8 cellular contexts compared by ENCODE assay signal in the genomic region with DNA sequence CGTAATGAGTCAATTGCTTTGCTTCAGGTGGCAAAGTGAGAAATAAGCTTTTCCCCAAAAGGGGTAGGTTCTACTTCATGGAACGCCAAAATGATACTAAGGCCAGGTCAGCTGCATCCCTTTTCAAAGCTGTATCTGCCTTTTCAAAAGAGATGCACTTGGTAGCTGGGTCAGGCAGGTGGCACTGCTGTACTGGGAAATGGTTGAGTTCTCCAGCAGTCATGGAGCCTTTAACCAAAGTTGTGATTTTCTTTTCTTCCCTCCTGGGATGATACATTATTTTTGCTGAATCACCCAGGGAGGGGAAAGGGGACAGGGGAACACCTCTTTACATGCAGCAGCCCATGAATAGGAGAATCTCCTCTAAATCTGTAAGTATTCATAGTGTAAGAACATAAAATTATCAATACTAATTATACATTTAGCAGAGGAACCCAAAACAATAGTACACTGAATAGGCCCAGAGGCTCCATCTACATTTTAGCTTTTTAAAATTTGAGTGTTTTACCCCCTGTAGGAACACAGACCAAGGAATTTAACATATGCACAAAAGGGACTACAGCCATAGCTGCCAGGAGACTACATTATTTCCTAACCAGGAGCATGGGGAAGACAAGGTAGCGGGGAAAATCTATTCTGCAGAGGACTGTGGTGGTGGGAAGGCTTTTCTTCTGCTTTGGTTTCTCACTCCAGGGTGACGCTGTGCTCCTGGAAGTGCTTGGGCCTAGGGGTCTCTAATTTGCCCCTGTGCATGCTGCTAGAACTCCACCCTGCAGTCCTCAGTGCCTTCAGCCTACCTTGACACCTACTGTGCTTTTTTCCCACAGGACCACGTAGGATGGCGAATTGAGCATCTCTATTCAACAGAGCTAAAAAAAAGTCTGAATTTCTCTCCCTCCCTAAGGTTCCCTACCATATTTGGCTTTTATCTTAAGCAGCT.
DNase-seq lines count a peak whose midpoint lies in the region; ATAC-seq and FAIRE-seq lines count a peak whose summit lies in the region.

No MANE protein-coding gene starts in this region.

- peak; percentile 84 for DNase-seq in Ammon's horn (ENCODE audit: low spot score)
- DNase-seq in NCI-H1694 (lab: John Stamatoyannopoulos, UW) = peak; percentile 59
- DNase-seq in cerebellar cortex (ENCODE audit: low spot score) = peak; percentile 89
- peak; percentile 71 for DNase-seq in islet precursor cell
- DNase-seq in stimulated activated CD4-positive, alpha-beta T cell treated with anti-CD3 and anti-CD28 coated beads, Interleukin-1b, Interleukin-23, amount 100 ng/mL, for 48 hours = peak; percentile 11

- peak; percentile 69 for FAIRE-seq in TTC549 (lab: Jason Lieb, UNC)

- ATAC-seq in GM18909 (IDR thresholded peaks at IDR 0.05; ENCODE audit: poor library complexity, unreplicated experiment) (peak; percentile 57), HG03139 (IDR thresholded peaks at IDR 0.05; ENCODE audit: unreplicated experiment) (no peak)

Comparison
In these comparisons a context has a peak if more than half of its experiments do, and no peak if none do; other contexts are left out.
1. DNase-seq: peak in every context shown above with its lines; median percentile 89 in cerebellar cortex; 84 in Ammon's horn; 71 in islet precursor cell; 59 in NCI-H1694; 11 in stimulated activated CD4-positive, alpha-beta T cell treated with anti-CD3 and anti-CD28 coated beads, Interleukin-1b, Interleukin-23, amount 100 ng/mL, for 48 hours.